ENCODE assay signal across 8 cellular contexts in the genomic region with DNA sequence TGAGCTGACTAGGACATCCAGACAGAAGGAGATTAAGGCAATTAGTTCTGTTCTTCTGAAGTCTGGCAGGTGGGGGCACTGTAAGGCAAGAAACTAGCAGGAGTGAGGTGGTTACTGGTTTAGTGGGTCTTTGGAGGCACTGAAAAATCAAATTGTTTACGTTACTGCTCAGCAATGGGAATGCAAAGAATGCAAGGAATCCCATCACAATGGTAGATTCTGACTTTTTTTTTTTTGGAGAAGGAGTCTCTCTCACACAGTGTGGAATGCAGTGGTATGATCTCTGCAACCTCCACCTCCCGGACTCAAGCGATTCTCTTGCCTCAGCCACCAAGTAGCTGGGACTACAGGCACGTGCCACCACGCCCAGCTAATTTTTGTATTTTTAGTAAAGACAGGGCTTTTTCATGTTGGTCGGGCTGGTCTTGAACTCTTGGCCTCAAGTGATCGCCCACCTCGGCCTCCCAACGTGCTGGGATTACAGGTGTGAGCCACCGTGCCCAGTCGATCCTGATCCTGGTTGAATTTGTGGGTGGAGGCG. TPM values are rescaled to one million over a fixed set of nuclear protein-coding genes. Genes with fewer than 3 reads are reported as not detected.
DNase-seq lines count a peak whose midpoint lies in the region; ATAC-seq and TF ChIP-seq lines count a peak whose summit lies in the region.

No MANE protein-coding gene starts in this region.

- DNase-seq in DMS 273 (lab: John Stamatoyannopoulos, UW; ENCODE audit: unreplicated experiment), result peak; percentile 39
- no peak for DNase-seq in DMS 273 treated with DMSO at 0.1 percent for 48 hours (lab: John Stamatoyannopoulos, UW)
- DNase-seq in RPMI7951 (ENCODE audit: low read depth), result peak; percentile 87
- DNase-seq in fibroblast of villous mesenchyme (ENCODE audit: low read depth), result peak; percentile 86
- DNase-seq in skeletal muscle cell (ENCODE audit: low read depth), result peak; percentile 78
- DNase-seq in activated CD4-positive, alpha-beta T cell treated with anti-CD3 and anti-CD28 coated beads, Interleukin-2, amount 10 ng/mL, durations not matched to agents 24 days and 14 days, result no peak
- no peak for DNase-seq in activated naive CD4-positive, alpha-beta T cell treated with anti-CD3 and anti-CD28 coated beads, Interleukin-2, amount 10 ng/mL, durations not matched to agents 7 days and 5 days

- H3K9me3 Mint-ChIP-seq in activated CD4-positive, alpha-beta T cell treated with anti-CD3 and anti-CD28 coated beads, Interleukin-2, amount 10 ng/mL, durations not matched to agents 24 days and 14 days, result no peaks in the 10 kb centered on the region
- no peaks in the 10 kb centered on the region for H3K9me3 Mint-ChIP-seq in activated naive CD4-positive, alpha-beta T cell treated with anti-CD3 and anti-CD28 coated beads, Interleukin-2, amount 10 ng/mL, durations not matched to agents 7 days and 5 days

- peaks cover 6% of the 10 kb centered on the region for H3K27me3 Mint-ChIP-seq in activated CD4-positive, alpha-beta T cell treated with anti-CD3 and anti-CD28 coated beads, Interleukin-2, amount 10 ng/mL, durations not matched to agents 24 days and 14 days
- H3K27me3 Mint-ChIP-seq in activated naive CD4-positive, alpha-beta T cell treated with anti-CD3 and anti-CD28 coated beads, Interleukin-2, amount 10 ng/mL, durations not matched to agents 7 days and 5 days, result no peaks in the 10 kb centered on the region

- H3K4me1 Mint-ChIP-seq in activated CD4-positive, alpha-beta T cell treated with anti-CD3 and anti-CD28 coated beads, Interleukin-2, amount 10 ng/mL, durations not matched to agents 24 days and 14 days, result no peaks in the 10 kb centered on the region
- H3K4me1 Mint-ChIP-seq in activated naive CD4-positive, alpha-beta T cell treated with anti-CD3 and anti-CD28 coated beads, Interleukin-2, amount 10 ng/mL, durations not matched to agents 7 days and 5 days, result no peaks in the 10 kb centered on the region

- H3K36me3 Mint-ChIP-seq in activated CD4-positive, alpha-beta T cell treated with anti-CD3 and anti-CD28 coated beads, Interleukin-2, amount 10 ng/mL, durations not matched to agents 24 days and 14 days (ENCODE audit: low read depth), result no peaks in the 10 kb centered on the region
- no peaks in the 10 kb centered on the region for H3K36me3 Mint-ChIP-seq in activated naive CD4-positive, alpha-beta T cell treated with anti-CD3 and anti-CD28 coated beads, Interleukin-2, amount 10 ng/mL, durations not matched to agents 7 days and 5 days

- intact Hi-C loops in activated CD4-positive, alpha-beta T cell treated with anti-CD3 and anti-CD28 coated beads, Interleukin-2, amount 10 ng/mL, durations not matched to agents 24 days and 14 days (cut with micrococcal nuclease), result no loop called here

- TF ChIP-seq CTCF in fibroblast of villous mesenchyme (IDR thresholded peaks at IDR 0.05; ENCODE audit: insufficient read depth, low read depth, low read length), result peak; percentile 57

- no peak for ATAC-seq in HG03432 (IDR thresholded peaks at IDR 0.05; ENCODE audit: unreplicated experiment)

- CTCF ChIA-PET in activated naive CD4-positive, alpha-beta T cell treated with anti-CD3 and anti-CD28 coated beads, Interleukin-2, amount 10 ng/mL, durations not matched to agents 7 days and 5 days (lab: Charles Lee), result interaction anchor here (1.1 kb wide), 1 partner anchor 8 kb away, joined by 4 read pairs; no protein-coding TSS in a partner anchor

- no peak overlapping the region for H3K4me3 ChIP-seq in fibroblast of villous mesenchyme (ENCODE audit: low read depth, low read length)
- no peak overlapping the region for H3K4me3 ChIP-seq in skeletal muscle cell (ENCODE audit: low read depth, low read length)

- H3K4me3 Mint-ChIP-seq in activated CD4-positive, alpha-beta T cell treated with anti-CD3 and anti-CD28 coated beads, Interleukin-2, amount 10 ng/mL, durations not matched to agents 24 days and 14 days, result no peak overlapping the region
- H3K4me3 Mint-ChIP-seq in activated naive CD4-positive, alpha-beta T cell treated with anti-CD3 and anti-CD28 coated beads, Interleukin-2, amount 10 ng/mL, durations not matched to agents 7 days and 5 days, result no peak overlapping the region

- no peak overlapping the region for H3K27ac Mint-ChIP-seq in activated CD4-positive, alpha-beta T cell treated with anti-CD3 and anti-CD28 coated beads, Interleukin-2, amount 10 ng/mL, durations not matched to agents 24 days and 14 days
- no peak overlapping the region for H3K27ac Mint-ChIP-seq in activated naive CD4-positive, alpha-beta T cell treated with anti-CD3 and anti-CD28 coated beads, Interleukin-2, amount 10 ng/mL, durations not matched to agents 7 days and 5 days

RNA-seq across cellular contexts. Expression of a gene that starts 16.4 kb away (rescaled TPM):
- not detected in 2 replicates for total RNA-seq in RPMI7951 (2014; rRNA removed; shearing (Covaris generic))
- not detected in 2 replicates for total RNA-seq in fibroblast of villous mesenchyme
- not detected in 2 replicates for total RNA-seq in activated CD4-positive, alpha-beta T cell treated with anti-CD3 and anti-CD28 coated beads, Interleukin-2, amount 10 ng/mL, durations not matched to agents 24 days and 14 days

RNA-seq across cellular contexts. Expression of a gene that starts 23.9 kb away (rescaled TPM):
- 5.3 and 8.1 TPM in 2 replicates for total RNA-seq in RPMI7951 (2014; rRNA removed; shearing (Covaris generic))
- 12.1 and 13.9 TPM in 2 replicates for total RNA-seq in fibroblast of villous mesenchyme
- total RNA-seq in activated CD4-positive, alpha-beta T cell treated with anti-CD3 and anti-CD28 coated beads, Interleukin-2, amount 10 ng/mL, durations not matched to agents 24 days and 14 days, result not detected in 2 replicates

Comparison
In these comparisons a context has a peak if more than half of its experiments do, and no peak if none do; other contexts are left out.
1. DNase-seq: peak in DMS 273 (single experiment), RPMI7951 (single experiment), fibroblast of villous mesenchyme (single experiment) and skeletal muscle cell (single experiment); none in DMS 273 treated with DMSO at 0.1 percent for 48 hours (single experiment), activated CD4-positive, alpha-beta T cell treated with anti-CD3 and anti-CD28 coated beads, Interleukin-2, amount 10 ng/mL, durations not matched to agents 24 days and 14 days (single experiment) and activated naive CD4-positive, alpha-beta T cell treated with anti-CD3 and anti-CD28 coated beads, Interleukin-2, amount 10 ng/mL, durations not matched to agents 7 days and 5 days (single experiment).